ENCODE assay signal across 7 cellular contexts in the genomic region with DNA sequence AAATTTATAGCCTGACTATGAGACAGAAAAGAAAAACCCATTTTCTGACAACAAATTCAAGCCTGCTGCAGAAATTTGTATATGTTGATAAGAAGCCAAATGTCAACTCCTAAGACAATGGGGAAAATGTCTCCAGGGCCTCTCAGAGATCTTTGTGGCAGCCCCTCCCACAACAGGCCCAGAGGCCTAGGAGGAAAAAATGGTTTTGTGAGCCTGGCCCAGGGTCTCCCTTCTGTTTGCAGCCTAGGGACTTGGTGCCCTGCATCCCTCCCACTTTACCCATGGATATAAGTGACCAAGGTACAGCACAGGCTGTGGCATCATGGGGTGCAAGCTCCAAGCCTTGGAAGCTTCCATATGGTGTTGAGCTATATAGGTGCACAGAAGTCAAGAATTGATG.
"Had no signal": no experiment of that assay in that cellular context is flagged by ENCODE, and none has a peak within 500 bp of the region (broad histone marks: within the 10 kb centered on the region; RNA-seq: fewer than 3 reads in every experiment).

No MANE protein-coding gene starts in this region.

- H3K4me2 ChIP-seq: KMS-11 had no signal

- DNase-seq: IMR-90, KBM-7, KG1 had no signal

- H3K27ac ChIP-seq: HL-60, KMS-11 had no signal

- ATAC-seq: HepG2 had no signal

- FAIRE-seq: HepG2, HTR-8/SVneo had no signal

- H3K9ac ChIP-seq: KMS-11 had no signal
